Comparison of ENCODE assay signal across 7 cellular contexts in genomic region chr4:121950680-121951569, GRCh38. TPM values are rescaled to one million over a fixed set of nuclear protein-coding genes. Genes with fewer than 3 reads are reported as not detected.
DNase-seq lines count a peak whose midpoint lies in the region; ATAC-seq and TF ChIP-seq lines count a peak whose summit lies in the region.

No MANE protein-coding gene starts in this region.

- no peaks in the 10 kb centered on the region for H3K4me1 ChIP-seq in Panc1 (ENCODE audit: control insufficient read depth, insufficient read depth, low read length)
- no peaks in the 10 kb centered on the region; the same call in 1 of the 2 replicates for H3K4me1 ChIP-seq in iPS-20b (ENCODE audit: insufficient read depth, low read length)

- H3K36me3 ChIP-seq in Panc1 (ENCODE audit: control insufficient read depth, insufficient read depth, low read length) = no peaks in the 10 kb centered on the region
- no peaks in the 10 kb centered on the region for H3K36me3 ChIP-seq in iPS-20b (ENCODE audit: insufficient read depth, low read depth, low read length)

- H3K9ac ChIP-seq in iPS-20b (ENCODE audit: low read depth, low read length) = peak overlapping the region; percentile 29; the same call in 1 of the 2 replicates

- DNase-seq in Panc1 (ENCODE audit: low read depth, low spot score) (no peak), astrocyte of the hippocampus (ENCODE audit: low read depth, low spot score) (peak; percentile 58), NCI-H1436 treated with DMSO at 0.1 percent for 48 hours (lab: John Stamatoyannopoulos, UW) (no peak)
- peak; percentile 24 for DNase-seq in stimulated activated CD4-positive, alpha-beta T cell treated with anti-CD3 and anti-CD28 coated beads, Interleukin-12 subunit alpha, Interleukin-12 subunit beta, amount 100 ng/mL, for 4 hours

- in situ Hi-C loops in Panc1 (cut with HindIII; ENCODE audit: low pct_unique_long_range_greater_than_20kb, low sequenced_read_pairs) = no loop called here

- H3K27me3 ChIP-seq in Panc1 (ENCODE audit: control insufficient read depth, insufficient read depth, low read length) (peaks cover 17% of the 10 kb centered on the region), iPS-20b (ENCODE audit: insufficient read depth, low read length) (peaks cover 89% of the 10 kb centered on the region)

- POLR2A ChIA-PET in Panc1 (lab: Charles Lee) = interaction anchor here (0.6 kb wide), 1 partner anchor 493 kb away, joined by 12 read pairs; no protein-coding TSS in a partner anchor

- no peak overlapping the region for H3K27ac ChIP-seq in Panc1 (ENCODE audit: low read length)
- no peak overlapping the region for H3K27ac ChIP-seq in iPS-20b (ENCODE audit: low read length)

- intact Hi-C loops in Panc1 (cut with micrococcal nuclease; ENCODE audit: unreplicated experiment) = no loop called here

- H3K9me3 ChIP-seq in Panc1 (ENCODE audit: control insufficient read depth, insufficient read depth, low read depth, low read length) (no peaks in the 10 kb centered on the region), iPS-20b (ENCODE audit: insufficient read depth, low read depth, low read length) (no peaks in the 10 kb centered on the region)

- CTCF ChIA-PET in Panc1 (lab: Charles Lee) = no interaction called here

- no TSS peak for BruUV-seq in Panc1 (replicated peaks; lab: Mats Ljungman, UMichigan)

- peak overlapping the region; percentile 32 to 56 for H3K4me3 ChIP-seq in Panc1 (ENCODE audit: low read depth in 2 of 2, low read length in 2 of 2)
- peak overlapping the region; percentile 70 for H3K4me3 ChIP-seq in iPS-20b (ENCODE audit: low read length)

- ATAC-seq in GM18870 (IDR thresholded peaks at IDR 0.05; ENCODE audit: unreplicated experiment) (peak; percentile 7), HG02798 (IDR thresholded peaks at IDR 0.05; ENCODE audit: poor library complexity, unreplicated experiment) (peak; percentile 20), Panc1 (peak; percentile 65)

- TF ChIP-seq CTCF in Panc1 (IDR thresholded peaks at IDR 0.05) = no peak

RNA-seq across cellular contexts. Expression of gene TRPC3, which starts 0.9 kb away (rescaled TPM):
- total RNA-seq in Panc1 (2021; ENCODE audit: unreplicated experiment) = 0.08 TPM
- polyA plus RNA-seq in Panc1 (2012; ENCODE audit: insufficient read length) = not detected

Comparison
In these comparisons a context has a peak if more than half of its experiments do, and no peak if none do; other contexts are left out.
1. ATAC-seq: peak in every context shown above with its lines; median percentile 65 in Panc1; 20 in HG02798; 7 in GM18870.
2. DNase-seq: peak in astrocyte of the hippocampus (single experiment) and stimulated activated CD4-positive, alpha-beta T cell treated with anti-CD3 and anti-CD28 coated beads, Interleukin-12 subunit alpha, Interleukin-12 subunit beta, amount 100 ng/mL, for 4 hours (single experiment); none in Panc1 (single experiment) and NCI-H1436 treated with DMSO at 0.1 percent for 48 hours (single experiment).